22 cellular contexts compared by ENCODE assay signal in genomic region chr11:96271777-96272176, GRCh38.
A peak's percentile ranks its signal among the peaks of the same experiment; 100 is the strongest.
DNase-seq lines count a peak whose midpoint lies in the region; ATAC-seq and TF ChIP-seq lines count a peak whose summit lies in the region.
"Had no signal": no experiment of that assay in that cellular context is flagged by ENCODE, and none has a peak within 500 bp of the region (broad histone marks: within the 10 kb centered on the region; RNA-seq: fewer than 3 reads in every experiment).

No MANE protein-coding gene starts in this region.

- H3K4me1 Mint-ChIP-seq in CD4-positive, alpha-beta T cell (ENCODE audit: low read depth): peaks cover 62% of the 10 kb centered on the region
- H3K4me1 Mint-ChIP-seq in IgD-negative memory B cell (peaks cover 33 to 43% (median 40%) of the 10 kb centered on the region in 3 donors), osteocyte (ENCODE audit: unreplicated experiment) (peaks cover 42% of the 10 kb centered on the region)

- peak overlapping the region; percentile 83 for H3K27ac Mint-ChIP-seq in CD4-positive, alpha-beta T cell
- peak overlapping the region in 2 of 3 donors; percentile 84 to 97 for H3K27ac Mint-ChIP-seq in IgD-negative memory B cell
- peak overlapping the region; percentile 87 for H3K27ac Mint-ChIP-seq in osteocyte (ENCODE audit: unreplicated experiment)

- no peak for DNase-seq in CD4-positive, alpha-beta T cell
- no peak for DNase-seq in effector memory CD4-positive, alpha-beta T cell
- DNase-seq in osteocyte (ENCODE audit: extremely low spot score, unreplicated experiment) (no peak), DMS53 treated with DMSO at 0.1 percent for 48 hours (lab: John Stamatoyannopoulos, UW; ENCODE audit: unreplicated experiment) (no peak), DMS 273 treated with DMSO at 0.1 percent for 48 hours (lab: John Stamatoyannopoulos, UW) (no peak), NCI-H2171 (lab: John Stamatoyannopoulos, UW) (no peak)
- DNase-seq: activated CD8-positive, alpha-beta memory T cell treated with anti-CD3 and anti-CD28 coated beads, Interleukin-2, amount 50 U/mL, for 4 hours; activated gamma-delta T cell treated with Interleukin-2 at 50 U/mL for 16 hours; cortex of kidney; foreskin fibroblast; GDM1; H7; MV-4-11; NCI-H2081 treated with DMSO at 0.1 percent for 48 hours; NCI-H526; OCI-M1; stimulated activated naive CD4-positive, alpha-beta T cell treated with Interleukin-2 at 50 U/mL for 16 hours; T-helper 2 cell had no signal

- CTCF ChIA-PET in CD4-positive, alpha-beta T cell (lab: Charles Lee): no interaction called here

- H3K27me3 Mint-ChIP-seq in CD4-positive, alpha-beta T cell: no peaks in the 10 kb centered on the region
- H3K27me3 Mint-ChIP-seq in IgD-negative memory B cell (no peaks in the 10 kb centered on the region), osteocyte (ENCODE audit: unreplicated experiment) (no peaks in the 10 kb centered on the region)

- H3K9me3 ChIP-seq in CD4-positive, alpha-beta T cell (ENCODE audit: control insufficient read depth, low read length): no peaks in the 10 kb centered on the region
- no peaks in the 10 kb centered on the region for H3K9me3 ChIP-seq in effector memory CD4-positive, alpha-beta T cell (ENCODE audit: control insufficient read depth, low read length)
- H3K9me3 ChIP-seq: neutrophil had no signal

- intact Hi-C loops in CD4-positive, alpha-beta T cell (cut with DNase I, micrococcal nuclease): loop anchor here in 1 of 2 experiments (5.0 kb wide), 1 partner anchor 71 kb away; the partner anchor contains the start of gene MAML2

- ATAC-seq in CD4-positive, alpha-beta T cell (ENCODE audit: poor library complexity): no peak
- ATAC-seq in HG02759 (IDR thresholded peaks at IDR 0.05; ENCODE audit: unreplicated experiment): no peak
- ATAC-seq: K562 had no signal

- no peak overlapping the region for H3K4me3 ChIP-seq in effector memory CD4-positive, alpha-beta T cell (ENCODE audit: insufficient read depth, low read depth, low read length, poor library complexity, severe bottlenecking)
- H3K4me3 ChIP-seq: K562 had no signal

- peaks cover 17% of the 10 kb centered on the region for H3K4me1 ChIP-seq in effector memory CD4-positive, alpha-beta T cell (ENCODE audit: control insufficient read depth, insufficient read depth, low read length, poor library complexity, severe bottlenecking)

- no peaks in the 10 kb centered on the region for H3K36me3 ChIP-seq in effector memory CD4-positive, alpha-beta T cell (ENCODE audit: control insufficient read depth, insufficient read depth, low read length)
- H3K36me3 ChIP-seq: neutrophil had no signal

- H3K27ac ChIP-seq in CD4-positive, alpha-beta T cell (ENCODE audit: low read depth, low read length): no peak overlapping the region
- H3K27ac ChIP-seq in effector memory CD4-positive, alpha-beta T cell (ENCODE audit: insufficient read depth, low read length, poor library complexity, severe bottlenecking): peak overlapping the region; percentile 49
- H3K27ac ChIP-seq: neutrophil had no signal

- no peak for TF ChIP-seq CTCF in CD4-positive, alpha-beta T cell (IDR thresholded peaks at IDR 0.05)
- TF ChIP-seq CTCF in osteocyte (IDR thresholded peaks at IDR 0.05): no peak

- no peaks in the 10 kb centered on the region for H3K27me3 ChIP-seq in CD4-positive, alpha-beta T cell (ENCODE audit: control insufficient read depth, insufficient read depth, low read length)
- H3K27me3 ChIP-seq in effector memory CD4-positive, alpha-beta T cell (replicated peaks; ENCODE audit: control insufficient read depth, insufficient read depth, low read length, poor library complexity, severe bottlenecking): no peaks in the 10 kb centered on the region
- H3K27me3 ChIP-seq: neutrophil had no signal

- POLR2A ChIA-PET in CD4-positive, alpha-beta T cell (lab: Charles Lee): no interaction called here

- H3K36me3 Mint-ChIP-seq in CD4-positive, alpha-beta T cell (ENCODE audit: low read depth): peaks cover 77% of the 10 kb centered on the region
- H3K36me3 Mint-ChIP-seq in IgD-negative memory B cell (peaks cover 4% of the 10 kb centered on the region), osteocyte (ENCODE audit: unreplicated experiment) (peaks cover 15% of the 10 kb centered on the region)

- peak overlapping the region; percentile 16 for H3K4me3 Mint-ChIP-seq in CD4-positive, alpha-beta T cell
- H3K4me3 Mint-ChIP-seq in IgD-negative memory B cell (peak overlapping the region in 2 of 4 donors; percentile 4 to 14), osteocyte (ENCODE audit: unreplicated experiment) (no peak overlapping the region)

- peaks cover 11% of the 10 kb centered on the region for H3K9me3 Mint-ChIP-seq in CD4-positive, alpha-beta T cell
- H3K9me3 Mint-ChIP-seq in IgD-negative memory B cell (peaks cover 1 to 6% (median 2%) of the 10 kb centered on the region in 3 donors), osteocyte (ENCODE audit: unreplicated experiment) (no peaks in the 10 kb centered on the region)
